Comparison of ENCODE assay signal across 23 cellular contexts in genomic region chr7:112487457-112487856, GRCh38. TPM values are rescaled to one million over a fixed set of nuclear protein-coding genes. Genes with fewer than 3 reads are reported as not detected.
A peak's percentile ranks its signal among the peaks of the same experiment; 100 is the strongest.
DNase-seq lines count a peak whose midpoint lies in the region; ATAC-seq and TF ChIP-seq lines count a peak whose summit lies in the region.
"Had no signal": no experiment of that assay in that cellular context is flagged by ENCODE, and none has a peak within 500 bp of the region (broad histone marks: within the 10 kb centered on the region; RNA-seq: fewer than 3 reads in every experiment).

No MANE protein-coding gene starts in this region.

- peaks cover 7% of the 10 kb centered on the region for H3K4me1 Mint-ChIP-seq in stimulated activated naive CD8-positive, alpha-beta T cell treated with anti-CD3 and anti-CD28 coated beads, Interleukin-15, amount 100 ng/mL, for 72 hours
- H3K4me1 Mint-ChIP-seq in activated CD4-positive, alpha-beta T cell treated with anti-CD3 and anti-CD28 coated beads, Interleukin-2, amount 10 ng/mL, durations not matched to agents 24 days and 14 days, result peaks cover 7% of the 10 kb centered on the region
- no peaks in the 10 kb centered on the region for H3K4me1 Mint-ChIP-seq in effector memory CD8-positive, alpha-beta T cell (ENCODE audit: low read depth in 2 of 2)
- H3K4me1 Mint-ChIP-seq: CD14-positive monocyte; CD4-positive, CD25-positive, alpha-beta regulatory T cell had no signal

- no peaks in the 10 kb centered on the region for H3K36me3 Mint-ChIP-seq in activated CD4-positive, alpha-beta T cell treated with anti-CD3 and anti-CD28 coated beads, Interleukin-2, amount 10 ng/mL, durations not matched to agents 24 days and 14 days (ENCODE audit: low read depth)
- H3K36me3 Mint-ChIP-seq in effector memory CD8-positive, alpha-beta T cell (ENCODE audit: insufficient read depth), result peaks cover 3% of the 10 kb centered on the region
- H3K36me3 Mint-ChIP-seq: CD14-positive monocyte; CD4-positive, CD25-positive, alpha-beta regulatory T cell had no signal

- DNase-seq in stimulated activated naive CD8-positive, alpha-beta T cell treated with anti-CD3 and anti-CD28 coated beads, Interleukin-15, Interleukin-2, amounts not matched to agents 100 U/mL and 50 U/mL, for 24 hours, result no peak
- DNase-seq in stimulated activated naive CD8-positive, alpha-beta T cell treated with anti-CD3 and anti-CD28 coated beads, Interleukin-15, amount 100 ng/mL, for 72 hours, result no peak
- peak; percentile 72 for DNase-seq in retina
- no peak for DNase-seq in activated CD4-positive, alpha-beta T cell treated with anti-CD3 and anti-CD28 coated beads, Interleukin-2, amount 10 ng/mL, durations not matched to agents 24 days and 14 days
- no peak for DNase-seq in effector memory CD8-positive, alpha-beta T cell
- DNase-seq: 8988T; ACHN; BE2C; CD4-positive, alpha-beta memory T cell; CD4-positive, CD25-positive, alpha-beta regulatory T cell; CD8-positive, alpha-beta memory T cell; COR-L47; DMS 273 treated with DMSO at 0.1 percent for 48 hours; DMS153; DMS53; DND-41; EL; GDM1 had no signal

- H3K27me3 Mint-ChIP-seq in stimulated activated naive CD8-positive, alpha-beta T cell treated with anti-CD3 and anti-CD28 coated beads, Interleukin-15, amount 100 ng/mL, for 72 hours, result no peaks in the 10 kb centered on the region
- no peaks in the 10 kb centered on the region for H3K27me3 Mint-ChIP-seq in activated CD4-positive, alpha-beta T cell treated with anti-CD3 and anti-CD28 coated beads, Interleukin-2, amount 10 ng/mL, durations not matched to agents 24 days and 14 days
- H3K27me3 Mint-ChIP-seq in effector memory CD8-positive, alpha-beta T cell, result no peaks in the 10 kb centered on the region
- H3K27me3 Mint-ChIP-seq: CD4-positive, alpha-beta memory T cell; CD4-positive, CD25-positive, alpha-beta regulatory T cell had no signal

- H3K9me3 Mint-ChIP-seq in stimulated activated naive CD8-positive, alpha-beta T cell treated with anti-CD3 and anti-CD28 coated beads, Interleukin-15, amount 100 ng/mL, for 72 hours, result no peaks in the 10 kb centered on the region
- H3K9me3 Mint-ChIP-seq in activated CD4-positive, alpha-beta T cell treated with anti-CD3 and anti-CD28 coated beads, Interleukin-2, amount 10 ng/mL, durations not matched to agents 24 days and 14 days, result no peaks in the 10 kb centered on the region
- no peaks in the 10 kb centered on the region for H3K9me3 Mint-ChIP-seq in effector memory CD8-positive, alpha-beta T cell
- H3K9me3 Mint-ChIP-seq: CD4-positive, alpha-beta memory T cell; CD4-positive, CD25-positive, alpha-beta regulatory T cell; CD8-positive, alpha-beta memory T cell had no signal

- H3K27ac Mint-ChIP-seq in stimulated activated naive CD8-positive, alpha-beta T cell treated with anti-CD3 and anti-CD28 coated beads, Interleukin-15, amount 100 ng/mL, for 72 hours, result no peak overlapping the region
- H3K27ac Mint-ChIP-seq in activated CD4-positive, alpha-beta T cell treated with anti-CD3 and anti-CD28 coated beads, Interleukin-2, amount 10 ng/mL, durations not matched to agents 24 days and 14 days, result no peak overlapping the region
- H3K27ac Mint-ChIP-seq in effector memory CD8-positive, alpha-beta T cell, result no peak overlapping the region
- H3K27ac Mint-ChIP-seq: CD14-positive monocyte; CD4-positive, alpha-beta memory T cell; CD4-positive, CD25-positive, alpha-beta regulatory T cell had no signal

- no peak for TF ChIP-seq POLR2A in GM18505 (IDR thresholded peaks at IDR 0.05; ENCODE audit: borderline replicate concordance, extremely low read depth, insufficient read depth, insufficient read length)

- intact Hi-C loops in activated CD4-positive, alpha-beta T cell treated with anti-CD3 and anti-CD28 coated beads, Interleukin-2, amount 10 ng/mL, durations not matched to agents 24 days and 14 days (cut with micrococcal nuclease), result no loop called here

- H3K4me3 Mint-ChIP-seq in stimulated activated naive CD8-positive, alpha-beta T cell treated with anti-CD3 and anti-CD28 coated beads, Interleukin-15, amount 100 ng/mL, for 72 hours, result no peak overlapping the region
- no peak overlapping the region for H3K4me3 Mint-ChIP-seq in activated CD4-positive, alpha-beta T cell treated with anti-CD3 and anti-CD28 coated beads, Interleukin-2, amount 10 ng/mL, durations not matched to agents 24 days and 14 days
- H3K4me3 Mint-ChIP-seq in effector memory CD8-positive, alpha-beta T cell, result no peak overlapping the region
- H3K4me3 Mint-ChIP-seq: CD14-positive monocyte; CD4-positive, alpha-beta memory T cell; CD4-positive, CD25-positive, alpha-beta regulatory T cell; CD8-positive, alpha-beta memory T cell had no signal

- peak; percentile 59 for ATAC-seq in stimulated activated naive CD8-positive, alpha-beta T cell treated with anti-CD3 and anti-CD28 coated beads, Interleukin-15, Interleukin-2, amounts not matched to agents 100 U/mL and 50 U/mL, for 24 hours
- no peak for ATAC-seq in stimulated activated naive CD8-positive, alpha-beta T cell treated with anti-CD3 and anti-CD28 coated beads, Interleukin-15, amount 100 ng/mL, for 72 hours
- ATAC-seq in esophagus mucosa, result peak; percentile 76
- ATAC-seq in effector memory CD8-positive, alpha-beta T cell (replicated peaks), result no peak
- ATAC-seq in GM18505 (IDR thresholded peaks at IDR 0.05; ENCODE audit: unreplicated experiment), result no peak
- ATAC-seq: GM12878 had no signal

RNA-seq across cellular contexts. Expression of gene LSMEM1, which starts 6.7 kb away (rescaled TPM):
- 0.44 TPM for total RNA-seq in esophagus mucosa
- total RNA-seq in activated CD4-positive, alpha-beta T cell treated with anti-CD3 and anti-CD28 coated beads, Interleukin-2, amount 10 ng/mL, durations not matched to agents 24 days and 14 days, result 1.0 and 1.2 TPM in 2 replicates
- total RNA-seq: G401 had no signal

RNA-seq across cellular contexts. Expression of gene IFRD1, which starts 37.2 kb away (rescaled TPM):
- total RNA-seq in esophagus mucosa, result 38.3 TPM
- 70.7 and 72.8 TPM in 2 replicates for total RNA-seq in activated CD4-positive, alpha-beta T cell treated with anti-CD3 and anti-CD28 coated beads, Interleukin-2, amount 10 ng/mL, durations not matched to agents 24 days and 14 days

Comparison
In these comparisons a context has a peak if more than half of its experiments do, and no peak if none do; other contexts are left out.
1. ATAC-seq: peak in stimulated activated naive CD8-positive, alpha-beta T cell treated with anti-CD3 and anti-CD28 coated beads, Interleukin-15, Interleukin-2, amounts not matched to agents 100 U/mL and 50 U/mL, for 24 hours (single experiment) and esophagus mucosa (single experiment); none in stimulated activated naive CD8-positive, alpha-beta T cell treated with anti-CD3 and anti-CD28 coated beads, Interleukin-15, amount 100 ng/mL, for 72 hours (single experiment), effector memory CD8-positive, alpha-beta T cell (single experiment) and GM18505 (single experiment).